Comparison of ENCODE assay signal across 1 cellular context in the genomic region with DNA sequence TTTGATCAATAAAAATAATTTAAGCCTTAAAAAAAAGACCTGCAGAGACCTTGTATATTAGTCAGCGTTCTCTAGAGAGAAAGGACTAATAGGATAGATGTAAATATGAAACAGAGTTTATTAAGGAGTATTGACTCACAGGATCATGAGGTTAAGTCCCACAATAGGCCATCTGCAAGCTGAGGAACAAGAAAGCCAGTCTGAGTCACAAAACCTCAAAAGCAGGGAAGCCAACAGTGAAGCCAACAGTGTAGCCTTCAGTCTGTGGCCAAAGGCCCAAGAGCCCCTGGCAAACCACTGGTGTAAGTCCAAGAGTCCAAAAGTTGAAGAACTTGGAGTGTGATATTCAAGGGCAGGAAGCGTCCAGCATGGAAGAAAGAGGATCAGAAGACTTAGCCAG.
TF ChIP-seq lines count a peak whose summit lies in the region.

No MANE protein-coding gene starts in this region.

TF ChIP-seq in IMR-90, 13 proteins besides CTCF, POLR2A, EP300 and RAD21:
- TF ChIP-seq FOS (IDR thresholded peaks at IDR 0.05; ENCODE audit: low read depth, low read length): no peak; the same call in 1 of the 2 replicates
- TF ChIP-seq, protein P1, sequence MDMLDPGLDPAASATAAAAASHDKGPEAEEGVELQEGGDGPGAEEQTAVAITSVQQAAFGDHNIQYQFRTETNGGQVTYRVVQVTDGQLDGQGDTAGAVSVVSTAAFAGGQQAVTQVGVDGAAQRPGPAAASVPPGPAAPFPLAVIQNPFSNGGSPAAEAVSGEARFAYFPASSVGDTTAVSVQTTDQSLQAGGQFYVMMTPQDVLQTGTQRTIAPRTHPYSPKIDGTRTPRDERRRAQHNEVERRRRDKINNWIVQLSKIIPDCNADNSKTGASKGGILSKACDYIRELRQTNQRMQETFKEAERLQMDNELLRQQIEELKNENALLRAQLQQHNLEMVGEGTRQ (IDR thresholded peaks at IDR 0.05; ENCODE audit: low read depth, low read length): no peak
- no peak for TF ChIP-seq CEBPB (IDR thresholded peaks at IDR 0.05; ENCODE audit: low read depth, low read length)
- TF ChIP-seq NFE2L2 (IDR thresholded peaks at IDR 0.05; ENCODE audit: low read depth, low read length): no peak
- TF ChIP-seq CHD1 (IDR thresholded peaks at IDR 0.05; ENCODE audit: low read depth, low read length): no peak
- TF ChIP-seq RCOR1 (IDR thresholded peaks at IDR 0.05; ENCODE audit: insufficient replicate concordance, low read length): no peak
- TF ChIP-seq RFX5 (IDR thresholded peaks at IDR 0.05; ENCODE audit: low read depth, low read length): no peak
- no peak for TF ChIP-seq BHLHE40 (IDR thresholded peaks at IDR 0.05; ENCODE audit: low read depth, low read length)
